In genomic region chr13:111247552-111247951, GRCh38 we compare ENCODE assay signal across 22 cellular contexts.
DNase-seq lines count a peak whose midpoint lies in the region; ATAC-seq and TF ChIP-seq lines count a peak whose summit lies in the region.
"Had no signal": no experiment of that assay in that cellular context is flagged by ENCODE, and none has a peak within 500 bp of the region (broad histone marks: within the 10 kb centered on the region; RNA-seq: fewer than 3 reads in every experiment).

No MANE protein-coding gene starts in this region.

- TF ChIP-seq CTCF in heart right ventricle (IDR thresholded peaks at IDR 0.05): no peak
- TF ChIP-seq CTCF in nephron (IDR thresholded peaks at IDR 0.05; ENCODE audit: unreplicated experiment in 3 of 3): no peak

- peaks cover 86% of the 10 kb centered on the region for H3K36me3 Mint-ChIP-seq in nephron (ENCODE audit: low read depth)
- H3K36me3 Mint-ChIP-seq in activated naive CD4-positive, alpha-beta T cell treated with anti-CD3 and anti-CD28 coated beads, Interleukin-2, amount 10 ng/mL, durations not matched to agents 7 days and 5 days: peaks cover 51% of the 10 kb centered on the region

- CTCF ChIA-PET in activated naive CD4-positive, alpha-beta T cell treated with anti-CD3 and anti-CD28 coated beads, Interleukin-2, amount 10 ng/mL, durations not matched to agents 7 days and 5 days (lab: Charles Lee): no interaction called here

- H3K27me3 ChIP-seq in heart right ventricle: no peaks in the 10 kb centered on the region
- H3K27me3 ChIP-seq: adrenal gland, BE2C had no signal

- peaks cover 0 to 57% (median 42%) of the 10 kb centered on the region in 9 donors for H3K4me1 ChIP-seq in heart right ventricle
- H3K4me1 ChIP-seq: HAP-1 had no signal

- ATAC-seq in heart right ventricle: peak; percentile 32 to 87 (median 72)

- intact Hi-C loops in heart right ventricle (cut with DNase I): loop anchor here in 1 of 10 donors (2.0 kb wide), 1 partner anchor 31 kb away; no protein-coding TSS in a partner anchor

- no peaks in the 10 kb centered on the region for H3K27me3 Mint-ChIP-seq in nephron (ENCODE audit: low read depth)
- H3K27me3 Mint-ChIP-seq in activated naive CD4-positive, alpha-beta T cell treated with anti-CD3 and anti-CD28 coated beads, Interleukin-2, amount 10 ng/mL, durations not matched to agents 7 days and 5 days: no peaks in the 10 kb centered on the region

- no peaks in the 10 kb centered on the region for H3K9me3 Mint-ChIP-seq in nephron
- H3K9me3 Mint-ChIP-seq in activated naive CD4-positive, alpha-beta T cell treated with anti-CD3 and anti-CD28 coated beads, Interleukin-2, amount 10 ng/mL, durations not matched to agents 7 days and 5 days: no peaks in the 10 kb centered on the region

- H3K27ac Mint-ChIP-seq in nephron: peak overlapping the region; percentile 40 to 78 (median 49)
- no peak overlapping the region for H3K27ac Mint-ChIP-seq in activated naive CD4-positive, alpha-beta T cell treated with anti-CD3 and anti-CD28 coated beads, Interleukin-2, amount 10 ng/mL, durations not matched to agents 7 days and 5 days

- in situ Hi-C loops in KBM-7 (cut with MboI; ENCODE audit: low pct_unique_long_range_greater_than_20kb, low sequenced_read_pairs): no loop called here

- H3K9me3 ChIP-seq in heart right ventricle: no peaks in the 10 kb centered on the region
- H3K9me3 ChIP-seq: adrenal gland, BE2C, HAP-1 had no signal

- H3K36me3 ChIP-seq in heart right ventricle: peaks cover 0 to 100% (median 8%) of the 10 kb centered on the region in 9 donors

- 39 to 65% methylated on average over 7 of the region's 7 CpGs for WGBS in heart right ventricle, 2 donors

- H3K4me1 Mint-ChIP-seq in nephron: peaks cover 47% of the 10 kb centered on the region
- no peaks in the 10 kb centered on the region for H3K4me1 Mint-ChIP-seq in activated naive CD4-positive, alpha-beta T cell treated with anti-CD3 and anti-CD28 coated beads, Interleukin-2, amount 10 ng/mL, durations not matched to agents 7 days and 5 days

- no peak overlapping the region for H3K4me3 ChIP-seq in heart right ventricle
- H3K4me3 ChIP-seq: adrenal gland, HAP-1 had no signal

- H3K4me3 Mint-ChIP-seq in nephron: no peak overlapping the region
- no peak overlapping the region for H3K4me3 Mint-ChIP-seq in activated naive CD4-positive, alpha-beta T cell treated with anti-CD3 and anti-CD28 coated beads, Interleukin-2, amount 10 ng/mL, durations not matched to agents 7 days and 5 days

- peak overlapping the region in 8 of 10 donors; percentile 8 to 71 (median 39) for H3K27ac ChIP-seq in heart right ventricle

- peak; percentile 61 for DNase-seq in COLO668 (lab: John Stamatoyannopoulos, UW; ENCODE audit: unreplicated experiment)
- peak; percentile 62 for DNase-seq in NCI-H2029 treated with DMSO at 0.1 percent for 48 hours (lab: John Stamatoyannopoulos, UW)
- DNase-seq in heart right ventricle: peak in 1 of 2 donors; percentile 30
- DNase-seq in NCI-H510A (lab: John Stamatoyannopoulos, UW): no peak
- no peak for DNase-seq in KBM-7
- no peak for DNase-seq in NCI-H226
- DNase-seq in activated naive CD4-positive, alpha-beta T cell treated with anti-CD3 and anti-CD28 coated beads, Interleukin-2, amount 10 ng/mL, durations not matched to agents 7 days and 5 days: no peak
- DNase-seq: activated CD4-positive, alpha-beta T cell treated with anti-CD3 and anti-CD28 coated beads, Interleukin-2, amount 50 U/mL, for 1 hour; BE2C; DMS79; erythroblast; KG1; mesendoderm; NCI-H1417 treated with DMSO at 0.1 percent for 48 hours; NK-92 treated with Interleukin-12 subunit alpha and Interleukin-12 subunit beta, amount 100 ng/mL, for 24 hours; occipital lobe; SHP77 treated with DMSO at 0.1 percent for 48 hours; stimulated activated CD4-positive, alpha-beta T cell treated with anti-CD3 and anti-CD28 coated beads, Interleukin-15, amount 100 ng/mL, for 24 hours; substantia nigra had no signal

Comparison
In these comparisons a context has a peak if more than half of its experiments do, and no peak if none do; other contexts are left out.
1. DNase-seq: peak in COLO668 (single experiment) and NCI-H2029 treated with DMSO at 0.1 percent for 48 hours (single experiment); none in NCI-H510A (single experiment), KBM-7 (single experiment), NCI-H226 (single experiment) and activated naive CD4-positive, alpha-beta T cell treated with anti-CD3 and anti-CD28 coated beads, Interleukin-2, amount 10 ng/mL, durations not matched to agents 7 days and 5 days (single experiment).